In genomic region chr19:28244966-28245365, GRCh38 we compare ENCODE assay signal across 29 cellular contexts.
"Had no signal": no experiment of that assay in that cellular context is flagged by ENCODE, and none has a peak within 500 bp of the region (broad histone marks: within the 10 kb centered on the region; RNA-seq: fewer than 3 reads in every experiment).

No MANE protein-coding gene starts in this region.

- DNase-seq: activated B cell treated with CpG ODN at 0.5 μM for 24 hours; activated CD4-positive, alpha-beta T cell treated with anti-CD3 and anti-CD28 coated beads for 48 hours; activated CD4-positive, alpha-beta T cell treated with anti-CD3 and anti-CD28 coated beads, Interleukin-2, amount 50 U/mL, for 1 hour; activated CD4-positive, alpha-beta T cell treated with anti-CD3 and anti-CD28 coated beads, Interleukin-2, amount 50 U/mL, for 48 hours; activated CD8-positive, alpha-beta memory T cell treated with anti-CD3 and anti-CD28 coated beads for 24 hours; activated CD8-positive, alpha-beta T cell treated with anti-CD3 and anti-CD28 coated beads for 36 hours; activated effector memory CD4-positive, alpha-beta T cell treated with Interleukin-2 at 50 U/mL for 16 hours; activated gamma-delta T cell treated with Interleukin-2 at 50 U/mL for 16 hours; activated naive CD4-positive, alpha-beta T cell treated with anti-CD3 and anti-CD28 coated beads, Interleukin-2, amount 50 U/mL, for 16 hours; activated naive CD4-positive, alpha-beta T cell treated with Interleukin-2 at 50 U/mL for 16 hours; activated T-cell treated with anti-CD3 and anti-CD28 coated beads, Interleukin-2, amount 50 U/mL, for 4 hours; amygdala; aorta; body of pancreas; caudate nucleus; cortex of kidney; dermis blood vessel endothelial cell; effector CD4-positive, alpha-beta T cell; effector memory CD8-positive, alpha-beta T cell; erythroblast; esophagus squamous epithelium; foreskin melanocyte; T-helper 1 cell; T-helper 17 cell; T1000; WERI-Rb-1 had no signal

- ATAC-seq: activated CD4-positive, CD25-positive, alpha-beta regulatory T cell treated with anti-CD3 and anti-CD28 coated beads, Interleukin-2, amount 50 U/mL, for 24 hours; activated CD8-positive, alpha-beta T cell treated with anti-CD3 and anti-CD28 coated beads for 36 hours; activated T-cell treated with anti-CD3 and anti-CD28 coated beads, Interleukin-2, amount 50 U/mL, for 4 hours; activated T-helper 17 cell treated with anti-CD3 and anti-CD28 coated beads, Interleukin-2, amount 50 U/mL, for 72 hours; body of pancreas; effector memory CD8-positive, alpha-beta T cell; gastroesophageal sphincter; T-helper 17 cell had no signal

- H3K27ac ChIP-seq: body of pancreas, esophagus squamous epithelium, gastroesophageal sphincter, WERI-Rb-1 had no signal

- H3K9me3 ChIP-seq: body of pancreas, esophagus squamous epithelium, gastroesophageal sphincter had no signal

- H3K4me1 ChIP-seq: body of pancreas, esophagus squamous epithelium, gastroesophageal sphincter had no signal

- H3K36me3 ChIP-seq: esophagus squamous epithelium, gastroesophageal sphincter, WERI-Rb-1 had no signal

- H3K27me3 ChIP-seq: body of pancreas, esophagus squamous epithelium had no signal

- H3K4me3 ChIP-seq: body of pancreas, esophagus squamous epithelium, gastroesophageal sphincter had no signal
